20 cellular contexts compared by ENCODE assay signal in genomic region chr5:169248520-169248919, GRCh38. TPM values are rescaled to one million over a fixed set of nuclear protein-coding genes. Genes with fewer than 3 reads are reported as not detected.
DNase-seq lines count a peak whose midpoint lies in the region; ATAC-seq and TF ChIP-seq lines count a peak whose summit lies in the region.
"Had no signal": no experiment of that assay in that cellular context is flagged by ENCODE, and none has a peak within 500 bp of the region (broad histone marks: within the 10 kb centered on the region; RNA-seq: fewer than 3 reads in every experiment).

No MANE protein-coding gene starts in this region.

- peaks cover 25% of the 10 kb centered on the region for H3K4me1 ChIP-seq in GM23248 (ENCODE audit: insufficient read depth)
- H3K4me1 ChIP-seq in aorta (ENCODE audit: control insufficient read depth in 1 of 2, insufficient read depth in 2 of 2, low read length in 2 of 2), result peaks cover 0 to 2% of the 10 kb centered on the region in 2 donors

- H3K27ac ChIP-seq in GM23248 (peak overlapping the region; percentile 32), aorta (ENCODE audit: low read depth in 1 of 2, low read length in 2 of 2) (no peak overlapping the region)

- H3K36me3 ChIP-seq in GM23248 (ENCODE audit: low read depth) (peaks cover 9% of the 10 kb centered on the region), aorta (ENCODE audit: control insufficient read depth in 1 of 2, insufficient read depth in 2 of 2, low read length in 1 of 2) (peaks cover 0 to 4% of the 10 kb centered on the region in 2 donors)

- 29 to 30% methylated on average over 4 of the region's 4 CpGs for WGBS in GM23248 (ENCODE audit: low coverage in 1 of 2, low lambda C conversion rate in 2 of 2, missing lambda C conversion rate in 2 of 2), 2 experiments
- WGBS in aorta, 2 donors, result 22 to 30% methylated on average over 4 of the region's 4 CpGs

- peak; percentile 25 for ATAC-seq in left ventricle myocardium superior
- peak; percentile 56 for ATAC-seq in aorta (ENCODE audit: low FRiP score)
- ATAC-seq: HepG2, PC-3 had no signal

- H4K20me1 ChIP-seq in GM23248 (ENCODE audit: insufficient read depth), result no peaks in the 10 kb centered on the region

- TF ChIP-seq CTCF in GM20000 (IDR thresholded peaks at IDR 0.05; ENCODE audit: extremely low read depth, missing control alignments), result no peak

- no peaks in the 10 kb centered on the region for H3K9me2 ChIP-seq in GM23248 (ENCODE audit: insufficient read depth)

- no peak overlapping the region for H2AFZ ChIP-seq in GM23248

- no peak for DNase-seq in left ventricle myocardium superior
- DNase-seq in cardiac septum (ENCODE audit: low spot score), result no peak
- DNase-seq in GM23248, result peak; percentile 20
- peak; percentile 38 for DNase-seq in fibroblast of the conjunctiva (ENCODE audit: low read depth)
- no peak for DNase-seq in aorta
- no peak for DNase-seq in NCI-H1436 (lab: John Stamatoyannopoulos, UW)
- no peak for DNase-seq in GDM1 (lab: John Stamatoyannopoulos, UW)
- DNase-seq in GM20000 (ENCODE audit: low spot score), result no peak
- DNase-seq: COR-L47, DMS153, EL, H7, KBM-7, MV-4-11, NCI-H187 treated with DMSO at 0.1 percent for 48 hours, NCI-H226, NCI-H524, PC-3, RPMI8226 had no signal

- H3F3A ChIP-seq in GM23248 (ENCODE audit: insufficient read depth), result peaks cover 12% of the 10 kb centered on the region

- no peaks in the 10 kb centered on the region for H3K27me3 ChIP-seq in GM23248 (replicated peaks; ENCODE audit: insufficient read depth)
- H3K27me3 ChIP-seq in aorta (ENCODE audit: control insufficient read depth in 1 of 2, insufficient read depth in 2 of 2, low read length in 1 of 2), result no peaks in the 10 kb centered on the region

- no peak overlapping the region for H3K4me3 ChIP-seq in GM23248
- no peak overlapping the region for H3K4me3 ChIP-seq in aorta (ENCODE audit: low read length in 2 of 2)

- no peak overlapping the region for H3K9ac ChIP-seq in GM23248

- H3K4me2 ChIP-seq in GM23248 (ENCODE audit: unreplicated experiment), result no peak overlapping the region

- no peaks in the 10 kb centered on the region for H3K9me3 ChIP-seq in GM23248 (ENCODE audit: low read depth)
- H3K9me3 ChIP-seq in aorta (ENCODE audit: control insufficient read depth, low read length), result no peaks in the 10 kb centered on the region

- intact Hi-C loops in left ventricle myocardium superior (cut with micrococcal nuclease), result no loop called here
- intact Hi-C loops in cardiac septum (cut with DNase I), result no loop called here
- intact Hi-C loops in aorta (cut with DNase I), result no loop called here

- in situ Hi-C loops in GM23248 (cut with MboI), result no loop called here

- peaks cover 6% of the 10 kb centered on the region; the same call in 1 of the 2 replicates for H3K79me2 ChIP-seq in GM23248 (ENCODE audit: insufficient read depth)

RNA-seq across cellular contexts. Expression of gene SLIT3, which starts 52.4 kb away (rescaled TPM):
- 8.4 TPM for total RNA-seq in left ventricle myocardium superior
- 16.6 TPM for total RNA-seq in cardiac septum
- 49.4 and 61.9 TPM in 2 replicates for total RNA-seq in GM23248 (2014; rRNA removed; shearing (Covaris generic))
- 98.9 and 100 TPM in 2 replicates for polyA plus RNA-seq in GM23248 (2016; fragmentation: Nextera tagmentation; extraction: Ambion mirVana)
- total RNA-seq in aorta, result 100 to 1,000 TPM in 1 of 2 donors, 10 to 100 TPM in 1; 85.0 to 108 TPM
- polyA plus RNA-seq in aorta, result 10 to 100 TPM in 1 of 2 donors, 1 to 10 TPM in 1; 8.6 to 69.0 TPM
- total RNA-seq: HepG2 had no signal
- polyA plus RNA-seq: HepG2 had no signal

Comparison
In these comparisons a context has a peak if more than half of its experiments do, and no peak if none do; other contexts are left out.
1. DNase-seq: peak in GM23248 (single experiment) and fibroblast of the conjunctiva (single experiment); none in left ventricle myocardium superior (single experiment), cardiac septum (single experiment), aorta (0 of 2), NCI-H1436 (single experiment), GDM1 (single experiment) and GM20000 (single experiment).